Comparison of ENCODE assay signal across 32 cellular contexts in the genomic region with DNA sequence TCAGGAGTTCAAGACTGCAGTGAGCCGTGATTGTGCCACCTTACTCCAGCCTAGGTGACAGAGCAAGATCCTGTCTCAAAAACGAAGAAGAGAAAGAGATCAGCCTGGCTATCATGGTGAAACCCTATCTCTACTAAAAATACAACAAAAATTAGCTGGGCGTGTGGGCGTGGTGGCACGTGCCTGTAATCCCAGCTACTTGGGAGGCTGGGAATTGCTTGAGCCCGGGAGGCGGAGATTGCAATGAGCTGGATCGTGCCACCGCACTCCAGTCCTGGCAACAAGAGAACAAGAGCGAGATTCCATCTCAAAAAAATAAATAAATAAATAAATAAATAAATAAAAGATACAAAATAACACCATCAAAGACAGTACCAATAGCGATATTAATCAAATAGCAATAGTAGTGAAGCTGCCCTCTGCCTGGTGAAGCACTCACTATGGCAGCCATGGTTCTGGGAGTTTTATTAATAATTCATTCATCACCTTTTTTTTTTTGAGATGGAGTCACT.
"Had no signal": no experiment of that assay in that cellular context is flagged by ENCODE, and none has a peak within 500 bp of the region (broad histone marks: within the 10 kb centered on the region; RNA-seq: fewer than 3 reads in every experiment).

No MANE protein-coding gene starts in this region.

- H3K9me3 Mint-ChIP-seq: activated CD4-positive, alpha-beta memory T cell treated with anti-CD3 and anti-CD28 coated beads, Interleukin-2, amount 10 ng/mL, durations not matched to agents 7 days and 5 days; activated CD4-positive, alpha-beta T cell treated with anti-CD3 and anti-CD28 coated beads, Interleukin-2, amount 10 ng/mL, durations not matched to agents 7 days and 5 days; activated T-cell treated with anti-CD3 and anti-CD28 coated beads, Interleukin-2, amount 50 U/mL, for 24 hours; activated T-cell treated with anti-CD3 and anti-CD28 coated beads, Interleukin-2, amount 50 U/mL, for 72 hours; activated T-helper 17 cell treated with anti-CD3 and anti-CD28 coated beads, Interleukin-2, amount 50 U/mL, for 72 hours; WTC11 had no signal

- H3K27ac ChIP-seq: brain microvascular endothelial cell, epithelial cell of prostate, VCaP had no signal

- H3K27me3 ChIP-seq: brain microvascular endothelial cell had no signal

- H3K4me1 Mint-ChIP-seq: activated CD4-positive, alpha-beta memory T cell treated with anti-CD3 and anti-CD28 coated beads, Interleukin-2, amount 10 ng/mL, durations not matched to agents 7 days and 5 days; activated CD4-positive, alpha-beta T cell treated with anti-CD3 and anti-CD28 coated beads, Interleukin-2, amount 10 ng/mL, durations not matched to agents 7 days and 5 days; activated T-helper 17 cell treated with anti-CD3 and anti-CD28 coated beads, Interleukin-2, amount 50 U/mL, for 72 hours; WTC11 had no signal

- H3K27me3 Mint-ChIP-seq: activated CD4-positive, alpha-beta memory T cell treated with anti-CD3 and anti-CD28 coated beads, Interleukin-2, amount 10 ng/mL, durations not matched to agents 7 days and 5 days; activated CD4-positive, alpha-beta T cell treated with anti-CD3 and anti-CD28 coated beads, Interleukin-2, amount 10 ng/mL, durations not matched to agents 7 days and 5 days; activated naive CD8-positive, alpha-beta T cell; activated T-cell treated with anti-CD3 and anti-CD28 coated beads, Interleukin-2, amount 50 U/mL, for 24 hours; activated T-helper 17 cell treated with anti-CD3 and anti-CD28 coated beads, Interleukin-2, amount 50 U/mL, for 72 hours had no signal

- FAIRE-seq: astrocyte, bronchial epithelial cell, colon, endometrium, frontal cortex, TTC549 had no signal

- ATAC-seq: activated T-cell treated with anti-CD3 and anti-CD28 coated beads, Interleukin-2, amount 50 U/mL, for 72 hours; activated T-helper 17 cell treated with anti-CD3 and anti-CD28 coated beads, Interleukin-2, amount 50 U/mL, for 72 hours; WTC11 had no signal

- H3K27ac Mint-ChIP-seq: activated CD4-positive, alpha-beta memory T cell treated with anti-CD3 and anti-CD28 coated beads, Interleukin-2, amount 10 ng/mL, durations not matched to agents 7 days and 5 days; activated CD4-positive, alpha-beta T cell treated with anti-CD3 and anti-CD28 coated beads, Interleukin-2, amount 10 ng/mL, durations not matched to agents 7 days and 5 days; activated naive CD8-positive, alpha-beta T cell; activated T-cell treated with anti-CD3 and anti-CD28 coated beads, Interleukin-2, amount 50 U/mL, for 24 hours; activated T-cell treated with anti-CD3 and anti-CD28 coated beads, Interleukin-2, amount 50 U/mL, for 72 hours; activated T-helper 17 cell treated with anti-CD3 and anti-CD28 coated beads, Interleukin-2, amount 50 U/mL, for 72 hours; WTC11 had no signal

- H3K4me3 Mint-ChIP-seq: activated CD4-positive, alpha-beta memory T cell treated with anti-CD3 and anti-CD28 coated beads, Interleukin-2, amount 10 ng/mL, durations not matched to agents 7 days and 5 days; activated CD4-positive, alpha-beta T cell treated with anti-CD3 and anti-CD28 coated beads, Interleukin-2, amount 10 ng/mL, durations not matched to agents 7 days and 5 days; activated naive CD8-positive, alpha-beta T cell; activated T-cell treated with anti-CD3 and anti-CD28 coated beads, Interleukin-2, amount 50 U/mL, for 24 hours; activated T-cell treated with anti-CD3 and anti-CD28 coated beads, Interleukin-2, amount 50 U/mL, for 72 hours; activated T-helper 17 cell treated with anti-CD3 and anti-CD28 coated beads, Interleukin-2, amount 50 U/mL, for 72 hours; WTC11 had no signal

- DNase-seq: activated CD4-positive, alpha-beta memory T cell treated with anti-CD3 and anti-CD28 coated beads, Interleukin-2, amount 10 ng/mL, durations not matched to agents 7 days and 5 days; activated CD4-positive, alpha-beta T cell treated with anti-CD3 and anti-CD28 coated beads for 1 hour; activated CD4-positive, alpha-beta T cell treated with anti-CD3 and anti-CD28 coated beads for 4 hours; activated CD4-positive, alpha-beta T cell treated with anti-CD3 and anti-CD28 coated beads, Interleukin-2, amount 10 ng/mL, durations not matched to agents 7 days and 5 days; activated CD4-positive, alpha-beta T cell treated with anti-CD3 and anti-CD28 coated beads, Interleukin-2, amount 50 U/mL, for 4 hours; activated CD8-positive, alpha-beta memory T cell treated with anti-CD3 and anti-CD28 coated beads, Interleukin-2, amount 50 U/mL, for 48 hours; activated effector memory CD4-positive, alpha-beta T cell treated with Interleukin-2 at 50 U/mL for 16 hours; activated gamma-delta T cell treated with Interleukin-2 at 50 U/mL for 16 hours; activated naive CD4-positive, alpha-beta T cell treated with anti-CD3 and anti-CD28 coated beads, Interleukin-2, amount 50 U/mL, for 16 hours; activated naive CD4-positive, alpha-beta T cell treated with Interleukin-2 at 50 U/mL for 16 hours; activated T-cell treated with anti-CD3 and anti-CD28 coated beads for 4 hours; activated T-cell treated with anti-CD3 and anti-CD28 coated beads, Interleukin-2, amount 50 U/mL, for 24 hours; activated T-cell treated with anti-CD3 and anti-CD28 coated beads, Interleukin-2, amount 50 U/mL, for 72 hours; amniotic stem cell; brain microvascular endothelial cell; cortex of kidney; dermis blood vessel endothelial cell; effector CD4-positive, alpha-beta T cell; foreskin fibroblast; head of caudate nucleus; T-helper 2 cell had no signal

- H3K36me3 Mint-ChIP-seq: activated naive CD8-positive, alpha-beta T cell; WTC11 had no signal
